Comparison of ENCODE assay signal across 15 cellular contexts in the genomic region with DNA sequence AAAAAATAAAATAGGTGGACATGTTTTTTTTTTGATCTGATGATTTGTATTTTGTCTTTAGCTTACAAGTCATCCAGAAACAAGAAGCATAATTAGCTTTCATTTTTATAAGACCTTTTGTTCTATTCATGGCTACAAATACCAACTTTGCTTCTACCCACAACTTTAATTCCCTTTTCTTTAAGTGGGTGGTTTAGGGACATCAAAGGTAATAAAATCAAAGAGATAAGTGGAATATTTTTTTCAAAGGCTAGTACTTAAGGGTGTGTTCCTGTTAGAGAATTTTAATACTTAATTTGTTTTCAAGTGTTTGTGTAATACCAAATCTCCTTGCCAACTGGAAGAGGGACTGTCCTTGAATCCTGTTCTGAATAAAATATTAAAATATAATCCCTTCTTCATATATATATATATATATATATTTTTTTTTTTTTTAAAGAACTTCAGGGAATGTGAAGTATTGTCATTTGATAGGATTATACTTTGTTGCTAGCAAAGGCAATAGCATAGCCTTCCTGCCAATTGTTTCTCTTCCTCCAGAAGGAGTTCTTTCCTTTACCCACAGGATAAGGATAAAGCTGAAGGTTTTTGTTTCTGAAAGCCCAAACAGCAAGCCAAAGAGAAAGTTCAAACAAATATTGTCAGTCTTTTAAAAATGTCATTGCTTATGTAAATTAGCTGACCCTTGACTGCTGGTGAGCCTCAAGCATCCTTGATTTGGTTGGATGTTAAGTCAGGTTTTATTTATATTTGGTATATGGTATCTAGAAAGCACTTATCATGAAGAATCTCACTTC.
DNase-seq lines count a peak whose midpoint lies in the region; ATAC-seq and TF ChIP-seq lines count a peak whose summit lies in the region.
"Had no signal": no experiment of that assay in that cellular context is flagged by ENCODE, and none has a peak within 500 bp of the region (broad histone marks: within the 10 kb centered on the region; RNA-seq: fewer than 3 reads in every experiment).

No MANE protein-coding gene starts in this region.

- H3K27ac ChIP-seq in skeletal muscle tissue (ENCODE audit: low read depth, low read length) = peak overlapping the region; percentile 89
- no peak overlapping the region for H3K27ac ChIP-seq in foreskin keratinocyte
- H3K27ac ChIP-seq: 22Rv1, right lobe of liver had no signal

- H3K27me3 ChIP-seq in skeletal muscle tissue (ENCODE audit: control insufficient read depth in 3 of 3, insufficient read depth in 3 of 3, low read length in 3 of 3) = no peaks in the 10 kb centered on the region
- H3K27me3 ChIP-seq in foreskin keratinocyte = no peaks in the 10 kb centered on the region
- H3K27me3 ChIP-seq: dorsolateral prefrontal cortex, right lobe of liver had no signal

- DNase-seq in DMS53 (lab: John Stamatoyannopoulos, UW) (peak; percentile 29), DMS53 treated with DMSO at 0.1 percent for 48 hours (lab: John Stamatoyannopoulos, UW; ENCODE audit: unreplicated experiment) (no peak), NCI-H2029 (lab: John Stamatoyannopoulos, UW) (peak; percentile 61), fibroblast of peridontal ligament (ENCODE audit: extremely low read depth) (peak; percentile 49), foreskin keratinocyte (no peak), RKO (ENCODE audit: low spot score) (no peak)
- DNase-seq: dorsolateral prefrontal cortex; kidney glomerular epithelial cell; naive B cell; NCI-H2171 treated with DMSO at 0.1 percent for 48 hours; right lobe of liver; stimulated activated naive CD8-positive, alpha-beta T cell treated with anti-CD3 and anti-CD28 coated beads, Interleukin-15, Interleukin-2, amounts not matched to agents 100 U/mL and 50 U/mL, for 24 hours had no signal

- ATAC-seq in foreskin keratinocyte = no peak
- ATAC-seq in HG02588 (IDR thresholded peaks at IDR 0.05; ENCODE audit: unreplicated experiment) = no peak
- ATAC-seq: right lobe of liver; stimulated activated naive CD8-positive, alpha-beta T cell treated with anti-CD3 and anti-CD28 coated beads, Interleukin-15, Interleukin-2, amounts not matched to agents 100 U/mL and 50 U/mL, for 24 hours had no signal

- TF ChIP-seq CTCF in foreskin keratinocyte (conservative IDR thresholded peaks at IDR 0.05) = no peak

- peak overlapping the region in 1 of 3 donors; percentile 18 for H3K4me3 ChIP-seq in skeletal muscle tissue (ENCODE audit: low read length in 3 of 3)
- H3K4me3 ChIP-seq: right lobe of liver had no signal

- H3K4me1 ChIP-seq in skeletal muscle tissue (ENCODE audit: control insufficient read depth in 3 of 3, insufficient read depth in 3 of 3, low read length in 3 of 3) (peaks cover 2 to 16% (median 6%) of the 10 kb centered on the region in 3 donors), foreskin keratinocyte (peaks cover 13% of the 10 kb centered on the region)
- H3K4me1 ChIP-seq: right lobe of liver had no signal

- H3K9ac ChIP-seq in skeletal muscle tissue (ENCODE audit: low read depth in 1 of 3, low read length in 3 of 3) = peak overlapping the region in 1 of 3 donors; percentile 40

- no peaks in the 10 kb centered on the region for H3K36me3 ChIP-seq in skeletal muscle tissue (ENCODE audit: control insufficient read depth in 3 of 3, insufficient read depth in 3 of 3, low read length in 3 of 3)
- H3K36me3 ChIP-seq: right lobe of liver had no signal

- H3K9me3 ChIP-seq in skeletal muscle tissue (ENCODE audit: control insufficient read depth in 3 of 3, low read length in 3 of 3) = no peaks in the 10 kb centered on the region
- H3K9me3 ChIP-seq: right lobe of liver had no signal

Comparison
In these comparisons a context has a peak if more than half of its experiments do, and no peak if none do; other contexts are left out.
1. DNase-seq: peak in DMS53 (single experiment), NCI-H2029 (single experiment) and fibroblast of peridontal ligament (single experiment); none in DMS53 treated with DMSO at 0.1 percent for 48 hours (single experiment), foreskin keratinocyte (0 of 2) and RKO (single experiment).